12 cellular contexts compared by ENCODE assay signal in genomic region chr12:58148405-58148804, GRCh38.
DNase-seq lines count a peak whose midpoint lies in the region; ATAC-seq lines count a peak whose summit lies in the region.
"Had no signal": no experiment of that assay in that cellular context is flagged by ENCODE, and none has a peak within 500 bp of the region (broad histone marks: within the 10 kb centered on the region; RNA-seq: fewer than 3 reads in every experiment).

No MANE protein-coding gene starts in this region.

- ATAC-seq in GM18502 (IDR thresholded peaks at IDR 0.05; ENCODE audit: poor library complexity, unreplicated experiment) = no peak
- ATAC-seq in Right ventricle myocardium inferior = no peak
- ATAC-seq: T-cell had no signal

- DNase-seq in AG08395 (ENCODE audit: low spot score) (peak; percentile 28), HK-2 (ENCODE audit: unreplicated experiment) (peak; percentile 10), SW480 (ENCODE audit: low spot score) (peak; percentile 11), glomerular visceral epithelial cell (ENCODE audit: extremely low spot score) (peak; percentile 67), activated gamma-delta T cell treated with Interleukin-2 at 50 U/mL for 16 hours (no peak), Right ventricle myocardium inferior (ENCODE audit: missing footprints) (no peak)
- no peak for DNase-seq in activated naive CD4-positive, alpha-beta T cell treated with anti-CD3 and anti-CD28 coated beads, Interleukin-2, amount 10 ng/mL, durations not matched to agents 7 days and 5 days
- DNase-seq: CD4-positive, alpha-beta T cell; endodermal cell; stimulated activated CD4-positive, alpha-beta T cell treated with anti-CD3 and anti-CD28 coated beads, Interleukin-4, amount 100 ng/mL, for 1 hour; T-cell had no signal

- no peaks in the 10 kb centered on the region for H3K4me1 Mint-ChIP-seq in activated naive CD4-positive, alpha-beta T cell treated with anti-CD3 and anti-CD28 coated beads, Interleukin-2, amount 10 ng/mL, durations not matched to agents 7 days and 5 days
- H3K4me1 Mint-ChIP-seq: T-cell had no signal

- CTCF ChIA-PET in activated naive CD4-positive, alpha-beta T cell treated with anti-CD3 and anti-CD28 coated beads, Interleukin-2, amount 10 ng/mL, durations not matched to agents 7 days and 5 days (lab: Charles Lee) = no interaction called here

- H3K9me3 Mint-ChIP-seq in activated naive CD4-positive, alpha-beta T cell treated with anti-CD3 and anti-CD28 coated beads, Interleukin-2, amount 10 ng/mL, durations not matched to agents 7 days and 5 days = no peaks in the 10 kb centered on the region
- H3K9me3 Mint-ChIP-seq: endodermal cell had no signal

- H3K27me3 Mint-ChIP-seq in activated naive CD4-positive, alpha-beta T cell treated with anti-CD3 and anti-CD28 coated beads, Interleukin-2, amount 10 ng/mL, durations not matched to agents 7 days and 5 days = peaks cover 7% of the 10 kb centered on the region

- H3K4me3 Mint-ChIP-seq in activated naive CD4-positive, alpha-beta T cell treated with anti-CD3 and anti-CD28 coated beads, Interleukin-2, amount 10 ng/mL, durations not matched to agents 7 days and 5 days = no peak overlapping the region
- H3K4me3 Mint-ChIP-seq: CD4-positive, alpha-beta T cell; endodermal cell; T-cell had no signal

- no peaks in the 10 kb centered on the region for H3K36me3 Mint-ChIP-seq in activated naive CD4-positive, alpha-beta T cell treated with anti-CD3 and anti-CD28 coated beads, Interleukin-2, amount 10 ng/mL, durations not matched to agents 7 days and 5 days
- H3K36me3 Mint-ChIP-seq: T-cell had no signal

- intact Hi-C loops in Right ventricle myocardium inferior (cut with DNase I) = no loop called here

- no peak overlapping the region for H3K27ac Mint-ChIP-seq in activated naive CD4-positive, alpha-beta T cell treated with anti-CD3 and anti-CD28 coated beads, Interleukin-2, amount 10 ng/mL, durations not matched to agents 7 days and 5 days
- H3K27ac Mint-ChIP-seq: CD4-positive, alpha-beta T cell; endodermal cell; T-cell had no signal

Comparison
In these comparisons a context has a peak if more than half of its experiments do, and no peak if none do; other contexts are left out.
1. DNase-seq: peak in AG08395 (single experiment), HK-2 (single experiment), SW480 (single experiment) and glomerular visceral epithelial cell (single experiment); none in activated gamma-delta T cell treated with Interleukin-2 at 50 U/mL for 16 hours (single experiment), Right ventricle myocardium inferior (single experiment) and activated naive CD4-positive, alpha-beta T cell treated with anti-CD3 and anti-CD28 coated beads, Interleukin-2, amount 10 ng/mL, durations not matched to agents 7 days and 5 days (single experiment).